ENCODE assay signal across 8 cellular contexts in genomic region chr12:11553871-11554533, GRCh38.
A peak's percentile ranks its signal among the peaks of the same experiment; 100 is the strongest.
DNase-seq lines count a peak whose midpoint lies in the region; ATAC-seq and TF ChIP-seq lines count a peak whose summit lies in the region.

No MANE protein-coding gene starts in this region.

- intact Hi-C loops in body of pancreas (cut with DNase I) = no loop called here

- peak; percentile 24 to 75 (median 58) for DNase-seq in NCI-H1417 (lab: John Stamatoyannopoulos, UW)
- no peak for DNase-seq in NCI-H1417 treated with DMSO at 0.1 percent for 48 hours (lab: John Stamatoyannopoulos, UW)
- peak; percentile 71 for DNase-seq in H4 (ENCODE audit: low spot score)
- DNase-seq in NAMALWA (ENCODE audit: low spot score) = peak; percentile 90
- peak; percentile 77 for DNase-seq in SIG-M5 treated with dmso at 0.1 percent for 504 hours (lab: John Stamatoyannopoulos, UW; ENCODE audit: unreplicated experiment)
- peak; percentile 47 to 69 (median 63) for DNase-seq in body of pancreas
- DNase-seq in iPS-NIHi7 (ENCODE audit: extremely low spot score) = peak; percentile 85
- DNase-seq in stimulated activated CD4-positive, alpha-beta T cell treated with anti-CD3 and anti-CD28 coated beads, Interleukin-2, amount 100 ng/mL, for 48 hours = peak; percentile 47 to 51

- no peak for TF ChIP-seq POLR2A in body of pancreas (IDR thresholded peaks at IDR 0.05)

- no peak overlapping the region for H3K4me3 ChIP-seq in body of pancreas

- peaks cover 5% of the 10 kb centered on the region for H3K4me1 ChIP-seq in body of pancreas

- H3K36me3 ChIP-seq in body of pancreas (replicated peaks in 1 of 2; ENCODE audit: insufficient read depth in 1 of 2, low read depth in 2 of 2) = no peaks in the 10 kb centered on the region

- TF ChIP-seq CTCF in body of pancreas (IDR thresholded peaks at IDR 0.05) = peak in 6 of 7 experiments; percentile 36 to 64 (median 60)

- ATAC-seq in body of pancreas = peak; percentile 45

- no peak overlapping the region for H3K27ac ChIP-seq in body of pancreas

- H3K27me3 ChIP-seq in body of pancreas = no peaks in the 10 kb centered on the region

- 12 to 14% methylated on average over 9 of the region's 9 CpGs for WGBS in body of pancreas, 2 donors

- no peaks in the 10 kb centered on the region for H3K9me3 ChIP-seq in body of pancreas
